Comparison of ENCODE assay signal across 8 cellular contexts in genomic region chr19:17873661-17874422, GRCh38. TPM values are rescaled to one million over a fixed set of nuclear protein-coding genes. Genes with fewer than 3 reads are reported as not detected.
DNase-seq lines count a peak whose midpoint lies in the region; ATAC-seq lines count a peak whose summit lies in the region.

No MANE protein-coding gene starts in this region.

- no peak overlapping the region for H4K91ac ChIP-seq in trophoblast cell (ENCODE audit: low read depth, low read length)

- no peak overlapping the region for H2AK5ac ChIP-seq in trophoblast cell (ENCODE audit: low read length)

- H3K18ac ChIP-seq in trophoblast cell (ENCODE audit: low read length), result no peak overlapping the region

- no peak for ATAC-seq in HG02973 (IDR thresholded peaks at IDR 0.05; ENCODE audit: unreplicated experiment)

- no peak overlapping the region for H4K8ac ChIP-seq in trophoblast cell (ENCODE audit: low read depth, low read length)

- H3K27me3 ChIP-seq in trophoblast cell (ENCODE audit: insufficient read depth, low read length), result no peaks in the 10 kb centered on the region

- peak overlapping the region; percentile 56 for H3K4me2 ChIP-seq in trophoblast cell (ENCODE audit: low read length)

- WGBS in trophoblast cell (ENCODE audit: extremely low coverage, insufficient coverage, insufficient read length), result no CpG with 5 or more reads among the region's 56 CpGs

- no peak overlapping the region for H2BK12ac ChIP-seq in trophoblast cell (ENCODE audit: low read length)

- H3K79me1 ChIP-seq in trophoblast cell (ENCODE audit: low read length), result no peaks in the 10 kb centered on the region

- no peak overlapping the region for H3K9ac ChIP-seq in trophoblast cell (ENCODE audit: low read length)

- peak overlapping the region; percentile 40 for H3K4me3 ChIP-seq in Jurkat, Clone E6-1 (ENCODE audit: low read length)
- H3K4me3 ChIP-seq in trophoblast cell (ENCODE audit: low read depth, low read length), result peak overlapping the region; percentile 54

- H2BK120ac ChIP-seq in trophoblast cell (ENCODE audit: insufficient read depth, low read length, poor library complexity), result no peak overlapping the region

- in situ Hi-C loops in ACHN (cut with HindIII; ENCODE audit: low pct_ligation_motif_present, low pct_unique_long_range_greater_than_20kb, low sequenced_read_pairs), result no loop called here

- peak overlapping the region; percentile 12 for H4K12ac ChIP-seq in trophoblast cell (ENCODE audit: low read depth, low read length)

- no peak overlapping the region for H3K27ac Mint-ChIP-seq in dendritic cell treated with granulocyte-macrophage colony-stimulating factor and Interleukin-4, amounts not matched to agents 40 ng/mL and 50 ng/mL, for 4 days

- no peak overlapping the region for H3K4ac ChIP-seq in trophoblast cell (ENCODE audit: low read depth, low read length)

- no peak overlapping the region for H3K14ac ChIP-seq in trophoblast cell (ENCODE audit: low read length)

- H3K9me3 ChIP-seq in trophoblast cell (ENCODE audit: insufficient read depth, low read depth, low read length), result peaks cover 5% of the 10 kb centered on the region

- no peaks in the 10 kb centered on the region for H3K9me3 Mint-ChIP-seq in dendritic cell treated with granulocyte-macrophage colony-stimulating factor and Interleukin-4, amounts not matched to agents 40 ng/mL and 50 ng/mL, for 4 days

- peaks cover 23% of the 10 kb centered on the region for H3K4me1 Mint-ChIP-seq in dendritic cell treated with granulocyte-macrophage colony-stimulating factor and Interleukin-4, amounts not matched to agents 40 ng/mL and 50 ng/mL, for 4 days (ENCODE audit: low read depth)

- H3K79me2 ChIP-seq in trophoblast cell (ENCODE audit: control insufficient read depth, insufficient read depth, low read length, poor library complexity), result peaks cover 1% of the 10 kb centered on the region

- H3K27ac ChIP-seq in trophoblast cell (ENCODE audit: low read depth, low read length), result no peak overlapping the region

- H3K23ac ChIP-seq in trophoblast cell (ENCODE audit: low read length), result no peak overlapping the region

- H3K4me1 ChIP-seq in trophoblast cell (ENCODE audit: control insufficient read depth in 1 of 2, insufficient read depth in 2 of 2, low read length in 2 of 2), result peaks cover 5% of the 10 kb centered on the region in 2 experiments

- H3K36me3 ChIP-seq in trophoblast cell (ENCODE audit: control insufficient read depth in 1 of 2, insufficient read depth in 2 of 2, low read length in 2 of 2), result no peaks in the 10 kb centered on the region

- intact Hi-C loops in dendritic cell treated with granulocyte-macrophage colony-stimulating factor and Interleukin-4, amounts not matched to agents 40 ng/mL and 50 ng/mL, for 4 days (cut with micrococcal nuclease), result loop anchor here (10.0 kb wide), 1 partner anchor 101 kb away; no protein-coding TSS in a partner anchor

- no peaks in the 10 kb centered on the region for H3K36me3 Mint-ChIP-seq in dendritic cell treated with granulocyte-macrophage colony-stimulating factor and Interleukin-4, amounts not matched to agents 40 ng/mL and 50 ng/mL, for 4 days (ENCODE audit: low read depth)

- no peak overlapping the region for H2BK5ac ChIP-seq in trophoblast cell (ENCODE audit: low read depth, low read length, poor library complexity)

- peaks cover 60% of the 10 kb centered on the region for H3K27me3 Mint-ChIP-seq in dendritic cell treated with granulocyte-macrophage colony-stimulating factor and Interleukin-4, amounts not matched to agents 40 ng/mL and 50 ng/mL, for 4 days

- DNase-seq in D341Med (ENCODE audit: low spot score), result peak; percentile 96
- peak; percentile 41 for DNase-seq in Jurkat, Clone E6-1 (ENCODE audit: low read depth, low spot score)
- DNase-seq in activated CD4-positive, CD25-positive, alpha-beta regulatory T cell treated with anti-CD3 and anti-CD28 coated beads, Interleukin-2, amount 50 U/mL, for 72 hours, result peak; percentile 71
- DNase-seq in trophoblast cell, result peak; percentile 75 to 77
- no peak for DNase-seq in ACHN
- DNase-seq in midbrain (lab: John Stamatoyannopoulos, UW), result no peak

- H2AFZ ChIP-seq in trophoblast cell (ENCODE audit: insufficient read depth, low read length, poor library complexity), result peak overlapping the region; percentile 3

- H3K4me3 Mint-ChIP-seq in dendritic cell treated with granulocyte-macrophage colony-stimulating factor and Interleukin-4, amounts not matched to agents 40 ng/mL and 50 ng/mL, for 4 days, result peak overlapping the region; percentile 33

RNA-seq across cellular contexts. Expression of gene SLC5A5, which starts 2.1 kb away (rescaled TPM):
- polyA plus RNA-seq in Jurkat, Clone E6-1 (2012; ENCODE audit: insufficient read depth, insufficient read length), result not detected
- 0.01 TPM in 2 replicates for polyA plus RNA-seq in trophoblast cell (2013)

RNA-seq across cellular contexts. Expression of gene RPL18A, which starts 14.1 kb away (rescaled TPM):
- polyA plus RNA-seq in Jurkat, Clone E6-1 (2012; ENCODE audit: insufficient read depth, insufficient read length), result 2,337 TPM
- polyA plus RNA-seq in trophoblast cell (2013), result 1,931 and 1,990 TPM in 2 replicates

RNA-seq across cellular contexts. Expression of gene JAK3, which starts 26.1 kb away (rescaled TPM):
- 7.6 TPM for polyA plus RNA-seq in Jurkat, Clone E6-1 (2012; ENCODE audit: insufficient read depth, insufficient read length)
- polyA plus RNA-seq in trophoblast cell (2013), result 0.26 and 0.29 TPM in 2 replicates

RNA-seq across cellular contexts. Expression of gene INSL3, which starts 52.5 kb away (rescaled TPM):
- 1.2 TPM for polyA plus RNA-seq in Jurkat, Clone E6-1 (2012; ENCODE audit: insufficient read depth, insufficient read length)
- 0.08 and 0.10 TPM in 2 replicates for polyA plus RNA-seq in trophoblast cell (2013)

RNA-seq across cellular contexts. Expression of gene CCDC124, which starts 59.0 kb away (rescaled TPM):
- polyA plus RNA-seq in Jurkat, Clone E6-1 (2012; ENCODE audit: insufficient read depth, insufficient read length), result 164 TPM
- 82.1 and 84.6 TPM in 2 replicates for polyA plus RNA-seq in trophoblast cell (2013)

Comparison
In these comparisons a context has a peak if more than half of its experiments do, and no peak if none do; other contexts are left out.
1. DNase-seq: peak in D341Med (single experiment), Jurkat, Clone E6-1 (single experiment), activated CD4-positive, CD25-positive, alpha-beta regulatory T cell treated with anti-CD3 and anti-CD28 coated beads, Interleukin-2, amount 50 U/mL, for 72 hours (single experiment) and trophoblast cell (2 of 2); none in ACHN (single experiment) and midbrain (single experiment).